In the genomic region with DNA sequence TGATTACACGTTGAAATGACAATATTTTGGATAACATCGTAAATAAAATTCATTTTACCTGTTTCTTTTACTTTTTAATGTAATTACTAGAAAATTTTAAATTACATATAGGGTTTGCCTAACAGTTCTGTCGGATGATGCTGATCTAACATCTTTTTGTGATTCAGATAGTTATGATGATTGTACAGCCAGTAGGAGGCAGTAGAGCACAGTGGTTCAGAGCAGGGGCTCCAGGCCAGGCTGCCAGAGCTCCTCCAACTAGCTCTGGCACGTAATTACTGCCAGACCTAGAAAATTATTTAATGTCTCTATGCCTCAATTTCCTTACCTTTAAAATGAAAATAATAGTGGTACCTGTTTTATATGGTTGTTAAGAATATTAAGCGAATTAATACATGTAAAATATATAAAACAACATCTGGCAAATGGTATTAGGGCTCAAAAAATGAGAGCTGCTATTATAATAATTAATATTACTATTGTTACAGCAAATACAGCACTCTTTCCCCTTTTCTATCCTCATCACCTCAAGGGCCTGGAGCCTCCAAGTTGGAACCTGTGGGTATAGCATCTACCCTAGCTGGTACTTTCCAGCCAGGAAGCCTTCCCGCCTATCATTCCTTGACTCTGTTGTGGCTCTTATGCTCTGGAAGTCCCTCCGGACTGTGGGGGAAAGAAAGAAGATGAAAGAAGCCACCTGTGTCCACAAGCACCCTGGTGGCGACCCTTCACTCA, we compare ENCODE assay signal across 8 cellular contexts. TPM values are rescaled to one million over a fixed set of nuclear protein-coding genes. Genes with fewer than 3 reads are reported as not detected.
DNase-seq lines count a peak whose midpoint lies in the region; ATAC-seq and TF ChIP-seq lines count a peak whose summit lies in the region.

No MANE protein-coding gene starts in this region.

- no peaks in the 10 kb centered on the region for H3K4me1 ChIP-seq in left lung

- no peak overlapping the region for H3K27ac ChIP-seq in VCaP
- H3K27ac ChIP-seq in left lung, result no peak overlapping the region

- no peaks in the 10 kb centered on the region for H3K27me3 ChIP-seq in left lung

- H3K4me3 ChIP-seq in choroid plexus epithelial cell (ENCODE audit: low read depth, low read length) (no peak overlapping the region), left lung (no peak overlapping the region)

- H3K36me3 ChIP-seq in left lung, result no peaks in the 10 kb centered on the region

- intact Hi-C loops in left lung (cut with DNase I), result loop anchor here in 1 of 2 donors (5.0 kb wide), 1 partner anchor 882 kb away; no protein-coding TSS in a partner anchor

- TF ChIP-seq CTCF in AG09319 (IDR thresholded peaks at IDR 0.05; ENCODE audit: low read depth, low read length) (peak; percentile 75), VCaP (conservative IDR thresholded peaks at IDR 0.05) (peak; percentile 85), choroid plexus epithelial cell (conservative IDR thresholded peaks at IDR 0.05; ENCODE audit: low read depth, low read length) (peak; percentile 86), left lung (IDR thresholded peaks at IDR 0.05) (peak; percentile 56 to 67)

- DNase-seq in AG09319 (ENCODE audit: extremely low read depth, low read depth) (peak; percentile 66), NCI-H2107 treated with DMSO at 0.1 percent for 48 hours (lab: John Stamatoyannopoulos, UW; ENCODE audit: unreplicated experiment) (peak; percentile 75), choroid plexus epithelial cell (ENCODE audit: low read depth) (peak; percentile 93), left lung (peak in 1 of 2 donors; percentile 61)
- peak; percentile 16 to 40 (median 38) for DNase-seq in stimulated activated CD4-positive, alpha-beta T cell treated with anti-CD3 and anti-CD28 coated beads, TNF-alpha, amount 100 ng/mL, for 24 hours (ENCODE audit: low read depth in 3 of 3)

- no peaks in the 10 kb centered on the region for H3K9me3 ChIP-seq in left lung

- ATAC-seq in GM18517 (IDR thresholded peaks at IDR 0.05; ENCODE audit: unreplicated experiment), result peak; percentile 77
- ATAC-seq in HG02981 (IDR thresholded peaks at IDR 0.05; ENCODE audit: unreplicated experiment), result peak; percentile 75
- ATAC-seq in left lung, result peak; percentile 96

RNA-seq across cellular contexts. Expression of a gene that starts 47.7 kb away (rescaled TPM):
- total RNA-seq in left lung, result 1 to 10 TPM; 4.1 to 5.5 TPM
